Comparison of ENCODE assay signal across 8 cellular contexts in genomic region chr12:1533602-1534304, GRCh38.
DNase-seq lines count a peak whose midpoint lies in the region; ATAC-seq and TF ChIP-seq lines count a peak whose summit lies in the region.

No MANE protein-coding gene starts in this region.

- H3K27me3 Mint-ChIP-seq in activated CD4-positive, alpha-beta memory T cell treated with anti-CD3 and anti-CD28 coated beads for 36 hours = peaks cover 62% of the 10 kb centered on the region
- H3K27me3 Mint-ChIP-seq in memory B cell (peaks cover 20% of the 10 kb centered on the region), WTC11 (ENCODE audit: low read depth) (peaks cover 64% of the 10 kb centered on the region)

- H3K9me3 ChIP-seq in right atrium auricular region = no peaks in the 10 kb centered on the region

- ATAC-seq in GM19328 (IDR thresholded peaks at IDR 0.05; ENCODE audit: unreplicated experiment) = peak; percentile 41
- ATAC-seq in HG03378 (IDR thresholded peaks at IDR 0.05; ENCODE audit: unreplicated experiment) = peak; percentile 50
- ATAC-seq in memory B cell (ENCODE audit: low read depth) = peak; percentile 36
- no peak for ATAC-seq in WTC11

- DNase-seq in EH (ENCODE audit: low read depth) (peak; percentile 52), memory B cell (ENCODE audit: low spot score in 2 of 2) (no peak), WTC11 (ENCODE audit: low spot score) (no peak), right atrium auricular region (ENCODE audit: low spot score) (no peak), NCI-H748 treated with DMSO at 0.1 percent for 48 hours (lab: John Stamatoyannopoulos, UW) (no peak)
- DNase-seq in activated CD4-positive, alpha-beta memory T cell treated with anti-CD3 and anti-CD28 coated beads for 36 hours = peak; percentile 85

- no peaks in the 10 kb centered on the region for H3K27me3 ChIP-seq in right atrium auricular region

- TF ChIP-seq CTCF in WTC11 (IDR thresholded peaks at IDR 0.05) (no peak), right atrium auricular region (IDR thresholded peaks at IDR 0.05) (no peak)

- POLR2A ChIA-PET in activated CD4-positive, alpha-beta memory T cell treated with anti-CD3 and anti-CD28 coated beads for 36 hours (lab: Charles Lee) = no interaction called here
- POLR2A ChIA-PET in WTC11 (lab: Charles Lee) = no interaction called here

- H3K4me3 Mint-ChIP-seq in activated CD4-positive, alpha-beta memory T cell treated with anti-CD3 and anti-CD28 coated beads for 36 hours = peak overlapping the region; percentile 45
- H3K4me3 Mint-ChIP-seq in memory B cell (peak overlapping the region; percentile 76), WTC11 (no peak overlapping the region)

- intact Hi-C loops in activated CD4-positive, alpha-beta memory T cell treated with anti-CD3 and anti-CD28 coated beads for 36 hours (cut with micrococcal nuclease) = loop anchor here (1.0 to 5.0 kb wide), 4 partner anchors 21 to 74 kb away; partner anchors contain the start of gene FBXL14

- CTCF ChIA-PET in activated CD4-positive, alpha-beta memory T cell treated with anti-CD3 and anti-CD28 coated beads for 36 hours (lab: Charles Lee) = interaction anchor here (0.8 to 2.3 kb wide), 7 partner anchors 38 to 416 kb away, joined by 3 to 24 read pairs (median 3); no protein-coding TSS in a partner anchor
- CTCF ChIA-PET in WTC11 (lab: Charles Lee) = interaction anchor here (0.6 to 1.8 kb wide), 5 partner anchors 16 to 615 kb away, joined by 3 to 5 read pairs (median 5); no protein-coding TSS in a partner anchor

- H3K4me1 ChIP-seq in right atrium auricular region = peaks cover 0 to 10% of the 10 kb centered on the region in 2 donors

- H3K4me1 Mint-ChIP-seq in activated CD4-positive, alpha-beta memory T cell treated with anti-CD3 and anti-CD28 coated beads for 36 hours (ENCODE audit: low read depth) = peaks cover 29% of the 10 kb centered on the region
- H3K4me1 Mint-ChIP-seq in memory B cell (peaks cover 18% of the 10 kb centered on the region), WTC11 (peaks cover 7% of the 10 kb centered on the region)

- no peaks in the 10 kb centered on the region for H3K9me3 Mint-ChIP-seq in activated CD4-positive, alpha-beta memory T cell treated with anti-CD3 and anti-CD28 coated beads for 36 hours
- H3K9me3 Mint-ChIP-seq in memory B cell (no peaks in the 10 kb centered on the region), WTC11 (no peaks in the 10 kb centered on the region)

- no peaks in the 10 kb centered on the region for H3K36me3 ChIP-seq in right atrium auricular region

- H3K36me3 Mint-ChIP-seq in activated CD4-positive, alpha-beta memory T cell treated with anti-CD3 and anti-CD28 coated beads for 36 hours = no peaks in the 10 kb centered on the region
- H3K36me3 Mint-ChIP-seq in memory B cell = no peaks in the 10 kb centered on the region
- H3K36me3 Mint-ChIP-seq in WTC11 = no peaks in the 10 kb centered on the region

- H3K4me3 ChIP-seq in right atrium auricular region = no peak overlapping the region

- no peak overlapping the region for H3K27ac ChIP-seq in right atrium auricular region

- no peak overlapping the region for H3K27ac Mint-ChIP-seq in activated CD4-positive, alpha-beta memory T cell treated with anti-CD3 and anti-CD28 coated beads for 36 hours
- H3K27ac Mint-ChIP-seq in memory B cell (peak overlapping the region; percentile 3), WTC11 (no peak overlapping the region)

TF ChIP-seq in WTC11, 78 proteins besides CTCF, POLR2A, EP300 and RAD21:
- no peak for TF ChIP-seq ZNF416 (CRISPR knock-in tag; IDR thresholded peaks at IDR 0.05)
- TF ChIP-seq RORB (CRISPR knock-in tag; IDR thresholded peaks at IDR 0.05) = no peak
- TF ChIP-seq NR3C1 (CRISPR knock-in tag; conservative IDR thresholded peaks at IDR 0.05; ENCODE audit: low read depth) = no peak
- TF ChIP-seq FOXK1 (CRISPR knock-in tag; IDR thresholded peaks at IDR 0.05) = no peak
- no peak for TF ChIP-seq TEAD1 (CRISPR knock-in tag; IDR thresholded peaks at IDR 0.05)
- TF ChIP-seq ERG (CRISPR knock-in tag; IDR thresholded peaks at IDR 0.05) = no peak
- no peak for TF ChIP-seq ZSCAN18 (CRISPR knock-in tag; IDR thresholded peaks at IDR 0.05)
- no peak for TF ChIP-seq SMAD3 (CRISPR knock-in tag; IDR thresholded peaks at IDR 0.05; ENCODE audit: borderline replicate concordance)
- no peak for TF ChIP-seq ZNF423 (CRISPR knock-in tag; IDR thresholded peaks at IDR 0.05)
- TF ChIP-seq FOXP4 (CRISPR knock-in tag; IDR thresholded peaks at IDR 0.05) = no peak
- TF ChIP-seq TEAD4 (CRISPR knock-in tag; IDR thresholded peaks at IDR 0.05) = no peak
- TF ChIP-seq ZNF138 (CRISPR knock-in tag; conservative IDR thresholded peaks at IDR 0.05) = no peak

Comparison
In these comparisons a context has a peak if more than half of its experiments do, and no peak if none do; other contexts are left out.
1. DNase-seq: peak in EH (single experiment) and activated CD4-positive, alpha-beta memory T cell treated with anti-CD3 and anti-CD28 coated beads for 36 hours (single experiment); none in memory B cell (0 of 2), WTC11 (single experiment), right atrium auricular region (single experiment) and NCI-H748 treated with DMSO at 0.1 percent for 48 hours (single experiment).